ENCODE assay signal across 10 cellular contexts in genomic region chr5:147310059-147310704, GRCh38.
DNase-seq lines count a peak whose midpoint lies in the region; ATAC-seq, FAIRE-seq and TF ChIP-seq lines count a peak whose summit lies in the region.
"Had no signal": no experiment of that assay in that cellular context is flagged by ENCODE, and none has a peak within 500 bp of the region (broad histone marks: within the 10 kb centered on the region; RNA-seq: fewer than 3 reads in every experiment).

No MANE protein-coding gene starts in this region.

- peak; percentile 47 to 93 for DNase-seq in A549 (ENCODE audit: low read depth in 1 of 2, low spot score in 1 of 2)
- peak in 58 of 76 experiments; percentile 1 to 67 (median 33) for DNase-seq in HUDEP-2 (lab: John Stamatoyannopoulos, UW; ENCODE audit: unreplicated experiment in 76 of 76)
- peak; percentile 87 to 91 for DNase-seq in SJSA1 (ENCODE audit: low read depth in 1 of 2, low spot score in 2 of 2)
- peak; percentile 82 for DNase-seq in foreskin melanocyte
- no peak for DNase-seq in activated T-helper 1 cell treated with anti-CD3 and anti-CD28 coated beads, Interleukin-12 subunit alpha, Interleukin-12 subunit beta, Interleukin-2, Interleukin-4 antibody, amounts not matched to agents 30 ng/mL and 10 ng/mL and 1 ng/mL, durations not matched to agents 14 hours and 24 hours and 36 hours (ENCODE audit: low spot score)
- DNase-seq: CD4-positive, CD25-positive, alpha-beta regulatory T cell had no signal

- 30% methylated on average over 10 of the region's 10 CpGs for WGBS in A549 (ENCODE audit: missing lambda C conversion rate)

- H3K4me3 Mint-ChIP-seq in activated T-helper 1 cell treated with anti-CD3 and anti-CD28 coated beads, Interleukin-12 subunit alpha, Interleukin-12 subunit beta, Interleukin-2, Interleukin-4 antibody, amounts not matched to agents 30 ng/mL and 10 ng/mL and 1 ng/mL, durations not matched to agents 14 hours and 24 hours and 36 hours = no peak overlapping the region
- H3K4me3 Mint-ChIP-seq: CD4-positive, CD25-positive, alpha-beta regulatory T cell; T-helper 1 cell treated with Interleukin-12 subunit alpha and Interleukin-12 subunit beta and Interleukin-4 antibody, amounts not matched to agents 30 μg/mL and 1 μg/mL, for 36 hours had no signal

- H3K9me3 ChIP-seq in A549 = peaks cover 6% of the 10 kb centered on the region; the same call in 1 of the 3 replicates
- H3K9me3 ChIP-seq in SJSA1 (replicated peaks) = no peaks in the 10 kb centered on the region
- no peaks in the 10 kb centered on the region for H3K9me3 ChIP-seq in skeletal muscle satellite cell (replicated peaks; ENCODE audit: low read length)

- H3K4me2 ChIP-seq in A549 = peak overlapping the region; percentile 47
- H3K4me2 ChIP-seq in skeletal muscle satellite cell (ENCODE audit: low read length) = peak overlapping the region; percentile 30

- no peaks in the 10 kb centered on the region for H3K27me3 Mint-ChIP-seq in activated T-helper 1 cell treated with anti-CD3 and anti-CD28 coated beads, Interleukin-12 subunit alpha, Interleukin-12 subunit beta, Interleukin-2, Interleukin-4 antibody, amounts not matched to agents 30 ng/mL and 10 ng/mL and 1 ng/mL, durations not matched to agents 14 hours and 24 hours and 36 hours (ENCODE audit: insufficient read depth)
- H3K27me3 Mint-ChIP-seq: CD4-positive, CD25-positive, alpha-beta regulatory T cell had no signal

- H3K27me3 ChIP-seq in SJSA1 (replicated peaks) (no peaks in the 10 kb centered on the region), skeletal muscle satellite cell (ENCODE audit: control insufficient read depth, insufficient read depth, low read length) (no peaks in the 10 kb centered on the region)

- H3K4me3 ChIP-seq in A549 (no peak overlapping the region), SJSA1 (no peak overlapping the region), skeletal muscle satellite cell (ENCODE audit: low read length) (no peak overlapping the region)

- peak; percentile 72 for FAIRE-seq in A549 (lab: Jason Lieb, UNC)

- H3K9me3 Mint-ChIP-seq in activated T-helper 1 cell treated with anti-CD3 and anti-CD28 coated beads, Interleukin-12 subunit alpha, Interleukin-12 subunit beta, Interleukin-2, Interleukin-4 antibody, amounts not matched to agents 30 ng/mL and 10 ng/mL and 1 ng/mL, durations not matched to agents 14 hours and 24 hours and 36 hours = no peaks in the 10 kb centered on the region
- H3K9me3 Mint-ChIP-seq: T-helper 1 cell treated with Interleukin-12 subunit alpha and Interleukin-12 subunit beta and Interleukin-4 antibody, amounts not matched to agents 30 μg/mL and 1 μg/mL, for 36 hours had no signal

- H3K36me3 ChIP-seq in SJSA1 (no peaks in the 10 kb centered on the region), skeletal muscle satellite cell (ENCODE audit: insufficient read depth, low read length) (no peaks in the 10 kb centered on the region)

- no peaks in the 10 kb centered on the region for H3K4me1 Mint-ChIP-seq in activated T-helper 1 cell treated with anti-CD3 and anti-CD28 coated beads, Interleukin-12 subunit alpha, Interleukin-12 subunit beta, Interleukin-2, Interleukin-4 antibody, amounts not matched to agents 30 ng/mL and 10 ng/mL and 1 ng/mL, durations not matched to agents 14 hours and 24 hours and 36 hours (ENCODE audit: low read depth)
- H3K4me1 Mint-ChIP-seq: CD4-positive, CD25-positive, alpha-beta regulatory T cell had no signal

- CTCF ChIA-PET in A549 (lab: Yijun Ruan, JAX) = no interaction called here

- peak overlapping the region; percentile 55 for H3K9ac ChIP-seq in skeletal muscle satellite cell (ENCODE audit: low read depth, low read length)

- TF ChIP-seq RAD21 in A549 (conservative IDR thresholded peaks at IDR 0.05 in 1 of 2, IDR thresholded peaks at IDR 0.05 in 1 of 2) = no peak

- POLR2A ChIA-PET in A549 (lab: Yijun Ruan, JAX) = interaction anchor here (1.0 kb wide), 1 partner anchor 75 kb away, joined by 4 read pairs; the partner anchor contains the start of gene STK32A

- H3K36me3 Mint-ChIP-seq in activated T-helper 1 cell treated with anti-CD3 and anti-CD28 coated beads, Interleukin-12 subunit alpha, Interleukin-12 subunit beta, Interleukin-2, Interleukin-4 antibody, amounts not matched to agents 30 ng/mL and 10 ng/mL and 1 ng/mL, durations not matched to agents 14 hours and 24 hours and 36 hours (ENCODE audit: low read depth) = no peaks in the 10 kb centered on the region
- H3K36me3 Mint-ChIP-seq: CD4-positive, CD25-positive, alpha-beta regulatory T cell had no signal

- intact Hi-C loops in activated T-helper 1 cell treated with anti-CD3 and anti-CD28 coated beads, Interleukin-12 subunit alpha, Interleukin-12 subunit beta, Interleukin-2, Interleukin-4 antibody, amounts not matched to agents 30 ng/mL and 10 ng/mL and 1 ng/mL, durations not matched to agents 14 hours and 24 hours and 36 hours (cut with micrococcal nuclease) = no loop called here

- H3K4me1 ChIP-seq in A549 (peaks cover 11% of the 10 kb centered on the region), SJSA1 (replicated peaks) (peaks cover 18% of the 10 kb centered on the region), skeletal muscle satellite cell (ENCODE audit: control insufficient read depth, insufficient read depth, low read length) (peaks cover 33% of the 10 kb centered on the region)

- no peak for TF ChIP-seq POLR2A in A549 (IDR thresholded peaks at IDR 0.05; ENCODE audit: low read length)

- no peak for TF ChIP-seq CTCF in A549 (IDR thresholded peaks at IDR 0.05)

- H3K27ac ChIP-seq in A549 (peak overlapping the region; percentile 77 to 86), SJSA1 (peak overlapping the region; percentile 58)

- no peak for TF ChIP-seq EP300 in A549 (IDR thresholded peaks at IDR 0.05)

- H3K27ac Mint-ChIP-seq in activated T-helper 1 cell treated with anti-CD3 and anti-CD28 coated beads, Interleukin-12 subunit alpha, Interleukin-12 subunit beta, Interleukin-2, Interleukin-4 antibody, amounts not matched to agents 30 ng/mL and 10 ng/mL and 1 ng/mL, durations not matched to agents 14 hours and 24 hours and 36 hours = no peak overlapping the region
- H3K27ac Mint-ChIP-seq: CD4-positive, CD25-positive, alpha-beta regulatory T cell; T-helper 1 cell treated with Interleukin-12 subunit alpha and Interleukin-12 subunit beta and Interleukin-4 antibody, amounts not matched to agents 30 μg/mL and 1 μg/mL, for 36 hours had no signal

- ATAC-seq in A549 (peak; percentile 100), HG03045 (IDR thresholded peaks at IDR 0.05; ENCODE audit: unreplicated experiment) (no peak), HG03108 (IDR thresholded peaks at IDR 0.05; ENCODE audit: unreplicated experiment) (no peak)

TF ChIP-seq in A549, 52 proteins besides CTCF, POLR2A, EP300 and RAD21:
- TF ChIP-seq NFE2L2 (conservative IDR thresholded peaks at IDR 0.05; ENCODE audit: low read length) = peak; percentile 67; the same call in 1 of the 2 replicates
- no peak for TF ChIP-seq CBX2 (IDR thresholded peaks at IDR 0.05; ENCODE audit: borderline replicate concordance, low read depth)
- peak; percentile 7; the same call in 1 of the 2 replicates for TF ChIP-seq EHF (CRISPR knock-in tag; IDR thresholded peaks at IDR 0.05)
- peak; percentile 43; the same call in 1 of the 2 replicates for TF ChIP-seq FOSL2 (IDR thresholded peaks at IDR 0.05)
- peak; percentile 87 for TF ChIP-seq FOSL2 (CRISPR knock-in tag; IDR thresholded peaks at IDR 0.05)
- TF ChIP-seq BCL3 (IDR thresholded peaks at IDR 0.05) = no peak
- 0 out of 2 replicates have a peak, but pooled peaks have one; percentile 12 for TF ChIP-seq HOXB5 (CRISPR knock-in tag; IDR thresholded peaks at IDR 0.05)
- TF ChIP-seq RCOR1 (IDR thresholded peaks at IDR 0.05; ENCODE audit: low read depth, low read length) = no peak
- no peak for TF ChIP-seq JUN (IDR thresholded peaks at IDR 0.05)
- TF ChIP-seq HDAC2 (IDR thresholded peaks at IDR 0.05) = no peak
- no peak for TF ChIP-seq ZNF302 (CRISPR knock-in tag; IDR thresholded peaks at IDR 0.05)
- no peak for TF ChIP-seq JUNB (IDR thresholded peaks at IDR 0.05)
- peak; percentile 52; the same call in 1 of the 2 replicates for TF ChIP-seq MAX (IDR thresholded peaks at IDR 0.05)
- TF ChIP-seq ZC3H11A (IDR thresholded peaks at IDR 0.05) = no peak
- TF ChIP-seq MAFK (IDR thresholded peaks at IDR 0.05; ENCODE audit: partially characterized antibody) = peak; percentile 97
- no peak for TF ChIP-seq HMGXB4 (CRISPR knock-in tag; IDR thresholded peaks at IDR 0.05; ENCODE audit: borderline replicate concordance)
- TF ChIP-seq HOXB13 (CRISPR knock-in tag; IDR thresholded peaks at IDR 0.05; ENCODE audit: low read depth) = 0 out of 2 replicates have a peak, but pooled peaks have one; percentile 58

Comparison
In these comparisons a context has a peak if more than half of its experiments do, and no peak if none do; other contexts are left out.
1. ATAC-seq: peak in A549 (2 of 2); none in HG03045 (single experiment) and HG03108 (single experiment).